ENCODE assay signal across 7 cellular contexts in genomic region chr1:111471012-111471411, GRCh38. TPM values are rescaled to one million over a fixed set of nuclear protein-coding genes. Genes with fewer than 3 reads are reported as not detected.
DNase-seq lines count a peak whose midpoint lies in the region; TF ChIP-seq lines count a peak whose summit lies in the region.

No MANE protein-coding gene starts in this region.

- H3K27me3 ChIP-seq in layer of hippocampus (ENCODE audit: control insufficient read depth, insufficient read depth, low read length) (no peaks in the 10 kb centered on the region), prostate gland (replicated peaks; ENCODE audit: insufficient read depth) (no peaks in the 10 kb centered on the region), BE2C (no peaks in the 10 kb centered on the region)

- peak overlapping the region; percentile 53 for H3K27ac ChIP-seq in layer of hippocampus (ENCODE audit: low read depth, low read length)
- H3K27ac ChIP-seq in prostate gland, result no peak overlapping the region

- intact Hi-C loops in prostate gland (cut with DNase I), result no loop called here

- 38% methylated on average over 3 of the region's 3 CpGs for WGBS in prostate gland

- no peak for TF ChIP-seq POLR2A in prostate gland (IDR thresholded peaks at IDR 0.05)

- H3K9me3 ChIP-seq in prostate gland (no peaks in the 10 kb centered on the region), BE2C (no peaks in the 10 kb centered on the region)

- no peaks in the 10 kb centered on the region for H3K4me1 ChIP-seq in prostate gland (replicated peaks)
- no peaks in the 10 kb centered on the region; the same call in 1 of the 2 replicates for H3K4me1 ChIP-seq in BE2C

- peak overlapping the region; percentile 6; the same call in 1 of the 2 replicates for H3K4me3 ChIP-seq in Jurkat, Clone E6-1 (ENCODE audit: low read length)
- no peak overlapping the region for H3K4me3 ChIP-seq in prostate gland
- no peak overlapping the region for H3K4me3 ChIP-seq in BE2C (ENCODE audit: low read depth, low read length)

- peak; percentile 93 for DNase-seq in Jurkat, Clone E6-1 (ENCODE audit: low read depth, low spot score)
- peak; percentile 49 to 54 for DNase-seq in activated CD4-positive, alpha-beta T cell treated with anti-CD3 and anti-CD28 coated beads, Interleukin-2, amount 50 U/mL, for 4 hours
- peak; percentile 59 for DNase-seq in stimulated activated naive CD4-positive, alpha-beta T cell treated with Interleukin-2 at 50 U/mL for 16 hours (lab: John Stamatoyannopoulos, UW)
- no peak for DNase-seq in D341Med (ENCODE audit: low spot score)
- DNase-seq in prostate gland (ENCODE audit: low spot score), result no peak
- DNase-seq in BE2C, result no peak

- H3K36me3 ChIP-seq in prostate gland (no peaks in the 10 kb centered on the region), BE2C (peaks cover 24% of the 10 kb centered on the region)

- TF ChIP-seq CTCF in prostate gland (IDR thresholded peaks at IDR 0.05), result no peak
- TF ChIP-seq CTCF in BE2C (IDR thresholded peaks at IDR 0.05; ENCODE audit: low read depth, low read length), result no peak

RNA-seq across cellular contexts. Expression of gene C1orf162, which starts 2.8 kb away (rescaled TPM):
- 1.2 TPM for polyA plus RNA-seq in Jurkat, Clone E6-1 (2012; ENCODE audit: insufficient read depth, insufficient read length)
- 1 to 10 TPM; 3.2 to 9.6 TPM for total RNA-seq in prostate gland
- polyA plus RNA-seq in BE2C (2012; ENCODE audit: insufficient read depth, insufficient read length, low read depth), result 0.88 TPM

RNA-seq across cellular contexts. Expression of gene ATP5PB, which starts 21.7 kb away (rescaled TPM):
- polyA plus RNA-seq in Jurkat, Clone E6-1 (2012; ENCODE audit: insufficient read depth, insufficient read length), result 401 TPM
- 100 to 1,000 TPM; 144 to 192 TPM for total RNA-seq in prostate gland
- 558 TPM for polyA plus RNA-seq in BE2C (2012; ENCODE audit: insufficient read depth, insufficient read length, low read depth)

RNA-seq across cellular contexts. Expression of gene WDR77, which starts 22.0 kb away (rescaled TPM):
- 84.0 TPM for polyA plus RNA-seq in Jurkat, Clone E6-1 (2012; ENCODE audit: insufficient read depth, insufficient read length)
- 10 to 100 TPM; 19.1 to 31.6 TPM for total RNA-seq in prostate gland
- polyA plus RNA-seq in BE2C (2012; ENCODE audit: insufficient read depth, insufficient read length, low read depth), result 64.6 TPM

RNA-seq across cellular contexts. Expression of gene ADORA3, which starts 32.4 kb away (rescaled TPM):
- not detected for polyA plus RNA-seq in Jurkat, Clone E6-1 (2012; ENCODE audit: insufficient read depth, insufficient read length)
- 1 to 10 TPM; 2.0 to 2.9 TPM for total RNA-seq in prostate gland
- not detected for polyA plus RNA-seq in BE2C (2012; ENCODE audit: insufficient read depth, insufficient read length, low read depth)

RNA-seq across cellular contexts. Expression of gene TMIGD3, which starts 32.4 kb away (rescaled TPM):
- polyA plus RNA-seq in Jurkat, Clone E6-1 (2012; ENCODE audit: insufficient read depth, insufficient read length), result not detected
- 10 to 100 TPM in 1 of 2 donors, under 1 TPM in 1; 0.64 to 11.4 TPM for total RNA-seq in prostate gland
- not detected for polyA plus RNA-seq in BE2C (2012; ENCODE audit: insufficient read depth, insufficient read length, low read depth)

Comparison
In these comparisons a context has a peak if more than half of its experiments do, and no peak if none do; other contexts are left out.
1. DNase-seq: peak in Jurkat, Clone E6-1 (single experiment), activated CD4-positive, alpha-beta T cell treated with anti-CD3 and anti-CD28 coated beads, Interleukin-2, amount 50 U/mL, for 4 hours (2 of 2) and stimulated activated naive CD4-positive, alpha-beta T cell treated with Interleukin-2 at 50 U/mL for 16 hours (single experiment); none in D341Med (single experiment), prostate gland (single experiment) and BE2C (single experiment).